ENCODE assay signal across 34 cellular contexts in genomic region chr22:32791056-32791455, GRCh38. TPM values are rescaled to one million over a fixed set of nuclear protein-coding genes. Genes with fewer than 3 reads are reported as not detected.
"Had no signal": no experiment of that assay in that cellular context is flagged by ENCODE, and none has a peak within 500 bp of the region (broad histone marks: within the 10 kb centered on the region; RNA-seq: fewer than 3 reads in every experiment).

No MANE protein-coding gene starts in this region.

- H3K9me3 ChIP-seq: ascending aorta had no signal

- H3K27me3 ChIP-seq: ascending aorta, cardiac muscle cell had no signal

- FAIRE-seq: bronchial epithelial cell, TTC549 had no signal

- H3K4me3 ChIP-seq: ascending aorta, cardiac muscle cell had no signal

- H3K36me3 ChIP-seq: ascending aorta, cardiac muscle cell had no signal

- DNase-seq: activated B cell treated with CpG ODN at 0.5 μM for 24 hours; activated CD4-positive, alpha-beta memory T cell treated with anti-CD3 and anti-CD28 coated beads for 36 hours; activated CD4-positive, alpha-beta T cell treated with anti-CD3 and anti-CD28 coated beads for 4 hours; activated CD4-positive, alpha-beta T cell treated with anti-CD3 and anti-CD28 coated beads, Interleukin-2, amount 10 ng/mL, durations not matched to agents 24 days and 14 days; activated CD4-positive, alpha-beta T cell treated with anti-CD3 and anti-CD28 coated beads, Interleukin-2, amount 50 U/mL, for 1 hour; activated CD4-positive, alpha-beta T cell treated with anti-CD3 and anti-CD28 coated beads, Interleukin-2, amount 50 U/mL, for 4 hours; activated CD4-positive, CD25-positive, alpha-beta regulatory T cell treated with anti-CD3 and anti-CD28 coated beads, Interleukin-2, amount 50 U/mL, for 72 hours; activated CD8-positive, alpha-beta memory T cell treated with anti-CD3 and anti-CD28 coated beads, Interleukin-2, amount 50 U/mL, for 4 hours; activated CD8-positive, alpha-beta T cell treated with anti-CD3 and anti-CD28 coated beads for 36 hours; activated effector memory CD4-positive, alpha-beta T cell treated with anti-CD3 and anti-CD28 coated beads, Interleukin-2, amount 50 U/mL, for 16 hours; activated gamma-delta T cell treated with Interleukin-2 at 50 U/mL for 16 hours; activated naive CD4-positive, alpha-beta T cell; activated naive CD4-positive, alpha-beta T cell treated with anti-CD3 and anti-CD28 coated beads for 36 hours; activated naive CD4-positive, alpha-beta T cell treated with anti-CD3 and anti-CD28 coated beads, Interleukin-2, amount 50 U/mL, for 16 hours; activated naive CD8-positive, alpha-beta T cell treated with anti-CD3 and anti-CD28 coated beads for 36 hours; activated T-cell treated with anti-CD3 and anti-CD28 coated beads for 4 hours; activated T-cell treated with anti-CD3 and anti-CD28 coated beads, Interleukin-2, amount 50 U/mL, for 1 hour; activated T-cell treated with anti-CD3 and anti-CD28 coated beads, Interleukin-2, amount 50 U/mL, for 4 hours; activated T-cell treated with anti-CD3 and anti-CD28 coated beads, Interleukin-2, amount 50 U/mL, for 72 hours; amygdala; anterior cingulate cortex; caudate nucleus; cerebellar nuclear complex; T-helper 1 cell; T-helper 2 cell; T-helper 9 cell had no signal

- ATAC-seq: activated CD8-positive, alpha-beta T cell treated with anti-CD3 and anti-CD28 coated beads for 36 hours; activated naive CD4-positive, alpha-beta T cell treated with anti-CD3 and anti-CD28 coated beads, Interleukin-2, amount 50 U/mL, for 72 hours; activated T-cell treated with anti-CD3 and anti-CD28 coated beads, Interleukin-2, amount 50 U/mL, for 4 hours; activated T-cell treated with anti-CD3 and anti-CD28 coated beads, Interleukin-2, amount 50 U/mL, for 72 hours; activated T-helper 17 cell treated with anti-CD3 and anti-CD28 coated beads, Interleukin-2, amount 50 U/mL, for 72 hours had no signal

- H3K27ac ChIP-seq: ascending aorta, cardiac muscle cell, VCaP had no signal

RNA-seq across cellular contexts. Expression of gene TIMP3, which starts 10.4 kb away (rescaled TPM):
- total RNA-seq: activated B cell treated with CpG ODN at 0.5 μM for 24 hours; activated CD4-positive, alpha-beta memory T cell treated with anti-CD3 and anti-CD28 coated beads for 36 hours; activated CD4-positive, alpha-beta T cell treated with anti-CD3 and anti-CD28 coated beads, Interleukin-2, amount 10 ng/mL, durations not matched to agents 24 days and 14 days; activated naive CD4-positive, alpha-beta T cell treated with anti-CD3 and anti-CD28 coated beads for 36 hours; activated naive CD4-positive, alpha-beta T cell treated with anti-CD3 and anti-CD28 coated beads, Interleukin-2, amount 50 U/mL, for 72 hours; activated T-helper 1 cell treated with anti-CD3 and anti-CD28 coated beads, Interleukin-12 subunit alpha, Interleukin-12 subunit beta, Interleukin-2, Interleukin-4 antibody, amounts not matched to agents 30 ng/mL and 10 ng/mL and 1 ng/mL, durations not matched to agents 14 hours and 24 hours and 36 hours; activated T-helper 17 cell treated with anti-CD3 and anti-CD28 coated beads, Interleukin-2, amount 50 U/mL, for 72 hours had no signal
